Comparison of ENCODE assay signal across 21 cellular contexts in genomic region chr14:103832046-103832445, GRCh38.
"Had no signal": no experiment of that assay in that cellular context is flagged by ENCODE, and none has a peak within 500 bp of the region (broad histone marks: within the 10 kb centered on the region; RNA-seq: fewer than 3 reads in every experiment).

No MANE protein-coding gene starts in this region.

- H3K27me3 ChIP-seq: ascending aorta, brain microvascular endothelial cell, esophagus muscularis mucosa, pancreas, right atrium auricular region, spleen, stomach, suprapubic skin, tibial nerve, uterus had no signal

- H3K36me3 ChIP-seq: ascending aorta, brain microvascular endothelial cell, esophagus muscularis mucosa, neutrophil, pancreas, right atrium auricular region, spleen, stomach, suprapubic skin, tibial nerve, uterus had no signal

- FAIRE-seq: colon, endothelial cell of umbilical vein, keratinocyte, pancreas had no signal

- DNase-seq: activated CD4-positive, alpha-beta memory T cell treated with anti-CD3 and anti-CD28 coated beads, Interleukin-2, amount 10 ng/mL, durations not matched to agents 7 days and 5 days; activated CD4-positive, alpha-beta T cell treated with anti-CD3 and anti-CD28 coated beads, Interleukin-2, amount 10 ng/mL, durations not matched to agents 24 days and 14 days; brain microvascular endothelial cell; effector memory CD4-positive, alpha-beta T cell; left colon; pancreas; psoas muscle; stimulated activated CD4-positive, alpha-beta T cell treated with anti-CD3 and anti-CD28 coated beads, Interleukin-4, amount 100 ng/mL, for 24 hours; stomach; T-helper 9 cell; uterus had no signal

- H3K4me3 ChIP-seq: ascending aorta, esophagus muscularis mucosa, pancreas, psoas muscle, right atrium auricular region, spleen, stomach, suprapubic skin, tibial nerve, uterus had no signal
